ENCODE assay signal across 8 cellular contexts in the genomic region with DNA sequence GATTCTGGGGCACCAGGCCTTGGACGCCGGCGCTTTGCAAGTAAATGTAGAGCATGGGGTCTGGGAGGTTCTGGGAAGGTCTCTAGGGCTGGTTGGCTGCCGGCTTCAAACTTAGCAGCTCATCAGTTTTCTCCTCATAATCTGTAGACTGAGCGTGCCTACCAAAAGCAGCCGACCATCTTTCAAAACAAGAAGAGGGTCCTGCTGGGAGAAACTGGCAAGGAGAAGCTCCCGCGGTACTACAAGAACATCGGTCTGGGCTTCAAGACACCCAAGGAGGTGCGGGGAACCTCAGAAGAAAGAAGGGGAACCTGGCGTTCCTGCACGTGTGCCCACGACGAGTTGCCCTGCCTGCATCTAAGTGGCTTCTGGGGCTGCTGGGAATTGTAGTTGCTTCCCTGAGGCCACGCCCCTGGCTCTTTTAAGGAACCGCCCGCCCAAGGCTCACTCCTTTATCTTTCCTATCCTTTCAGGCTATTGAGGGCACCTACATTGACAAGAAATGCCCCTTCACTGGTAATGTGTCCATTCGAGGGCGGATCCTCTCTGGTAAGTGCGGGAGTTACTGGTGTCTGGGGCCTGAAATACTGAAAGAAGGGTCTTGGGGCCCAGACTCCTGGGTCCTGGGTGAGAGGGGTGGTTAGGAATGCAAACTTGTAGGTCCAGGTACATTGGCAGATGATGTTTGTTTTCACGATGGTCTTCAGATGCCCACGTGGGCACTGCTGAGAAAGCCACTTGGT. TPM values are rescaled to one million over a fixed set of nuclear protein-coding genes. Genes with fewer than 3 reads are reported as not detected.
DNase-seq lines count a peak whose midpoint lies in the region; ATAC-seq and TF ChIP-seq lines count a peak whose summit lies in the region.

No MANE protein-coding gene starts in this region.

- no peak for TF ChIP-seq CTCF in GM12864 (IDR thresholded peaks at IDR 0.05; ENCODE audit: low read depth, low read length, missing control alignments)

- peaks cover 5 to 39% (median 38%) of the 10 kb centered on the region in 5 donors for H3K36me3 ChIP-seq in subcutaneous abdominal adipose tissue (ENCODE audit: control insufficient read depth in 5 of 5, insufficient read depth in 5 of 5, low read length in 5 of 5)

- H3K4me1 Mint-ChIP-seq in activated CD4-positive, alpha-beta T cell treated with anti-CD3 and anti-CD28 coated beads, Interleukin-2, amount 10 ng/mL, durations not matched to agents 7 days and 5 days: peaks cover 52% of the 10 kb centered on the region
- H3K4me1 Mint-ChIP-seq in effector memory CD8-positive, alpha-beta T cell (ENCODE audit: low read depth in 2 of 2): peaks cover 55% of the 10 kb centered on the region in 2 donors

- H3K4me1 ChIP-seq in subcutaneous abdominal adipose tissue (ENCODE audit: control insufficient read depth in 5 of 5, insufficient read depth in 5 of 5, low read length in 5 of 5): peaks cover 16 to 51% (median 46%) of the 10 kb centered on the region in 5 donors

- no peaks in the 10 kb centered on the region for H3K27me3 ChIP-seq in subcutaneous abdominal adipose tissue (ENCODE audit: control insufficient read depth in 5 of 5, insufficient read depth in 4 of 5, low read length in 5 of 5)

- ATAC-seq in effector memory CD8-positive, alpha-beta T cell (replicated peaks): no peak
- ATAC-seq in HG03108 (IDR thresholded peaks at IDR 0.05; ENCODE audit: unreplicated experiment) (no peak), GM19455 (IDR thresholded peaks at IDR 0.05; ENCODE audit: unreplicated experiment) (no peak)

- peak overlapping the region; percentile 76 for H3K4me3 ChIP-seq in GM12864 (ENCODE audit: low read depth, low read length)
- peak overlapping the region; percentile 86 to 93 (median 87) for H3K4me3 ChIP-seq in subcutaneous abdominal adipose tissue (ENCODE audit: low read depth in 1 of 5, low read length in 5 of 5)

- H3K9ac ChIP-seq in subcutaneous abdominal adipose tissue (ENCODE audit: low read length in 5 of 5): peak overlapping the region; percentile 89 to 99 (median 92)

- POLR2A ChIA-PET in activated CD4-positive, alpha-beta T cell treated with anti-CD3 and anti-CD28 coated beads, Interleukin-2, amount 10 ng/mL, durations not matched to agents 7 days and 5 days (lab: Charles Lee): interaction anchor here (0.6 kb wide), 1 partner anchor 72 kb away, joined by 3 read pairs; no protein-coding TSS in a partner anchor

- H3K9me3 ChIP-seq in subcutaneous abdominal adipose tissue (ENCODE audit: control insufficient read depth in 5 of 5, low read length in 5 of 5): no peaks in the 10 kb centered on the region

- peaks cover 58% of the 10 kb centered on the region for H3K36me3 Mint-ChIP-seq in activated CD4-positive, alpha-beta T cell treated with anti-CD3 and anti-CD28 coated beads, Interleukin-2, amount 10 ng/mL, durations not matched to agents 7 days and 5 days (ENCODE audit: low read depth)
- peaks cover 96% of the 10 kb centered on the region for H3K36me3 Mint-ChIP-seq in effector memory CD8-positive, alpha-beta T cell (ENCODE audit: insufficient read depth)

- H3K4me3 Mint-ChIP-seq in activated CD4-positive, alpha-beta T cell treated with anti-CD3 and anti-CD28 coated beads, Interleukin-2, amount 10 ng/mL, durations not matched to agents 7 days and 5 days: peak overlapping the region; percentile 100
- H3K4me3 Mint-ChIP-seq in effector memory CD8-positive, alpha-beta T cell: peak overlapping the region; percentile 99 to 100

- H3K27ac Mint-ChIP-seq in activated CD4-positive, alpha-beta T cell treated with anti-CD3 and anti-CD28 coated beads, Interleukin-2, amount 10 ng/mL, durations not matched to agents 7 days and 5 days: peak overlapping the region; percentile 99
- peak overlapping the region; percentile 99 to 100 for H3K27ac Mint-ChIP-seq in effector memory CD8-positive, alpha-beta T cell

- H3K27me3 Mint-ChIP-seq in activated CD4-positive, alpha-beta T cell treated with anti-CD3 and anti-CD28 coated beads, Interleukin-2, amount 10 ng/mL, durations not matched to agents 7 days and 5 days: no peaks in the 10 kb centered on the region
- no peaks in the 10 kb centered on the region for H3K27me3 Mint-ChIP-seq in effector memory CD8-positive, alpha-beta T cell

- peak overlapping the region; percentile 95 for H3K27ac ChIP-seq in subcutaneous abdominal adipose tissue (ENCODE audit: low read depth, low read length)

- no peak for DNase-seq in GM12864 (ENCODE audit: low read depth)
- peak; percentile 61 for DNase-seq in NCI-H146 (lab: John Stamatoyannopoulos, UW)
- peak; percentile 89 for DNase-seq in activated CD4-positive, alpha-beta T cell treated with anti-CD3 and anti-CD28 coated beads, Interleukin-2, amount 10 ng/mL, durations not matched to agents 7 days and 5 days
- DNase-seq in effector memory CD8-positive, alpha-beta T cell: peak; percentile 63 to 70 (median 67)
- peak; percentile 21 for DNase-seq in midbrain (lab: John Stamatoyannopoulos, UW)

- no peaks in the 10 kb centered on the region for H3K9me3 Mint-ChIP-seq in activated CD4-positive, alpha-beta T cell treated with anti-CD3 and anti-CD28 coated beads, Interleukin-2, amount 10 ng/mL, durations not matched to agents 7 days and 5 days
- H3K9me3 Mint-ChIP-seq in effector memory CD8-positive, alpha-beta T cell: no peaks in the 10 kb centered on the region

- CTCF ChIA-PET in activated CD4-positive, alpha-beta T cell treated with anti-CD3 and anti-CD28 coated beads, Interleukin-2, amount 10 ng/mL, durations not matched to agents 7 days and 5 days (lab: Charles Lee): interaction anchor here (1.3 to 3.6 kb wide), 5 partner anchors 10 to 182 kb away, joined by 3 to 15 read pairs (median 6); a partner anchor contains a TSS

RNA-seq across cellular contexts. Expression of a gene that starts 1.0 kb away (rescaled TPM):
- total RNA-seq in activated CD4-positive, alpha-beta T cell treated with anti-CD3 and anti-CD28 coated beads, Interleukin-2, amount 10 ng/mL, durations not matched to agents 7 days and 5 days: 1,000 to 10,000 TPM; 1,996 to 2,084 TPM

RNA-seq across cellular contexts. Expression of a gene that starts 9.8 kb away (rescaled TPM):
- 1,000 to 10,000 TPM; 2,327 to 2,349 TPM for total RNA-seq in activated CD4-positive, alpha-beta T cell treated with anti-CD3 and anti-CD28 coated beads, Interleukin-2, amount 10 ng/mL, durations not matched to agents 7 days and 5 days

RNA-seq across cellular contexts. Expression of a gene that starts 15.2 kb away (rescaled TPM):
- 10 to 100 TPM; 25.0 to 27.4 TPM for total RNA-seq in activated CD4-positive, alpha-beta T cell treated with anti-CD3 and anti-CD28 coated beads, Interleukin-2, amount 10 ng/mL, durations not matched to agents 7 days and 5 days

RNA-seq across cellular contexts. Expression of a gene that starts 23.2 kb away (rescaled TPM):
- 100 to 1,000 TPM; 348 to 355 TPM for total RNA-seq in activated CD4-positive, alpha-beta T cell treated with anti-CD3 and anti-CD28 coated beads, Interleukin-2, amount 10 ng/mL, durations not matched to agents 7 days and 5 days

RNA-seq across cellular contexts. Expression of a gene that starts 30.6 kb away (rescaled TPM):
- total RNA-seq in activated CD4-positive, alpha-beta T cell treated with anti-CD3 and anti-CD28 coated beads, Interleukin-2, amount 10 ng/mL, durations not matched to agents 7 days and 5 days: 1 to 10 TPM; 4.2 TPM
